Comparison of ENCODE assay signal across 1 cellular context in genomic region chr5:170495796-170496195, GRCh38.
TF ChIP-seq lines count a peak whose summit lies in the region.

No MANE protein-coding gene starts in this region.

TF ChIP-seq in GM23338, 12 proteins besides CTCF, POLR2A, EP300 and RAD21 (continued from another document):
- no peak for TF ChIP-seq ZNF462 (CRISPR knock-in tag; IDR thresholded peaks at IDR 0.05)
- no peak for TF ChIP-seq CREB1 (CRISPR knock-in tag; IDR thresholded peaks at IDR 0.05; ENCODE audit: low read depth)
- TF ChIP-seq ZNF114 (CRISPR knock-in tag; IDR thresholded peaks at IDR 0.05) = no peak
- TF ChIP-seq NANOG (IDR thresholded peaks at IDR 0.05; ENCODE audit: borderline replicate concordance) = no peak
- no peak for TF ChIP-seq EZH2phosphoT487 (IDR thresholded peaks at IDR 0.05; ENCODE audit: unreplicated experiment)
- no peak for TF ChIP-seq STAT1 (IDR thresholded peaks at IDR 0.05; ENCODE audit: unreplicated experiment)
- no peak for TF ChIP-seq POLR2AphosphoS5 (IDR thresholded peaks at IDR 0.05; ENCODE audit: low read depth)
